ENCODE assay signal across 11 cellular contexts in the genomic region with DNA sequence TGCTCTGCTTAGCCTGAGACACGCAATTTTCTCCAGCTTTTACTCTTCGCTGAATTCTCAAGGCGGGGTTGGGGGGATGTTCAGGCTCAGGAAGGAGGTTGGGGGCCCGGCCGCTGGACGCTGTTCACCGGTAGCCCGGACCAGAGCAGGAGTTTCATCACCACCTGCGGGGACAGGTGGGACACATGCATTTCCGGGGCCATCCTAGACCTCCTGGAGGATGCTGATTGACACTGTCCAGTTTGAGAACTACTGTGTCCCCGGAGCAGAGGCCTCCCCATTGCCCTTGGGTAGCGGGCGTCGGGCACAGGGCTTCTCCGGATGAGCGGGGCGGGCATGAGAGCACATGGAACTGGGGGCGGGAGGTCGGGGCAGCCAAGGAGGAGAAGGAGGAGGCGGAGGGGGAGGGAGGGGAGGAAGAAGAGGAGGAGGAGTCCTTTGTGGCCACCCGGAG.
DNase-seq lines count a peak whose midpoint lies in the region; ATAC-seq, FAIRE-seq and TF ChIP-seq lines count a peak whose summit lies in the region.
"Had no signal": no experiment of that assay in that cellular context is flagged by ENCODE, and none has a peak within 500 bp of the region (broad histone marks: within the 10 kb centered on the region; RNA-seq: fewer than 3 reads in every experiment).

No MANE protein-coding gene starts in this region.

- DNase-seq in A549 (ENCODE audit: low read depth in 1 of 2, low spot score in 1 of 2), result no peak
- DNase-seq in GM12878 (ENCODE audit: low read depth, low spot score), result no peak
- DNase-seq in mucosa of descending colon, result peak in 1 of 3 donors; percentile 42
- no peak for DNase-seq in amniotic stem cell (lab: John Stamatoyannopoulos, UW)
- DNase-seq in NCI-H1930 (lab: John Stamatoyannopoulos, UW), result no peak
- DNase-seq: activated CD4-positive, CD25-positive, alpha-beta regulatory T cell treated with anti-CD3 and anti-CD28 coated beads, Interleukin-2, amount 50 U/mL, for 72 hours; body of pancreas; HFFc6 had no signal

- H3K4me1 ChIP-seq in A549, result no peaks in the 10 kb centered on the region
- H3K4me1 ChIP-seq in GM12878 (ENCODE audit: control insufficient read depth, insufficient read depth, low read length), result peaks cover 20% of the 10 kb centered on the region
- H3K4me1 ChIP-seq in mucosa of descending colon (ENCODE audit: low read depth), result peaks cover 26% of the 10 kb centered on the region

- no peaks in the 10 kb centered on the region for H3K79me2 ChIP-seq in GM12878 (ENCODE audit: control insufficient read depth, insufficient read depth, low read length)

- FAIRE-seq in A549 (lab: Jason Lieb, UNC) (no peak), GM12878 (lab: Jason Lieb, UNC) (no peak)

- intact Hi-C loops in GM12878 (cut with micrococcal nuclease; ENCODE audit: unreplicated experiment), result no loop called here
- intact Hi-C loops in mucosa of descending colon (cut with DNase I, micrococcal nuclease), result no loop called here

- no TSS peak for BruUV-seq in GM12878 (replicated peaks; lab: Mats Ljungman, UMichigan)

- TF ChIP-seq CTCF in A549 (IDR thresholded peaks at IDR 0.05) (no peak), GM12875 (IDR thresholded peaks at IDR 0.05; ENCODE audit: borderline replicate concordance, insufficient read depth, low read depth, low read length) (no peak), GM12878 (IDR thresholded peaks at IDR 0.05 in 2 of 3, conservative IDR thresholded peaks at IDR 0.05 in 1 of 3; ENCODE audit: control insufficient read depth in 2 of 3, extremely low read depth in 1 of 3, insufficient read depth in 1 of 3, low read depth in 3 of 3, low read length in 3 of 3) (no peak), mucosa of descending colon (IDR thresholded peaks at IDR 0.05) (no peak)

- TF ChIP-seq POLR2A in A549 (IDR thresholded peaks at IDR 0.05; ENCODE audit: low read length), result no peak
- no peak for TF ChIP-seq POLR2A in GM12878 (IDR thresholded peaks at IDR 0.05; ENCODE audit: low read depth, low read length)

- peak overlapping the region; percentile 94 for H3K4me2 ChIP-seq in A549
- H3K4me2 ChIP-seq in GM12878 (ENCODE audit: control insufficient read depth, insufficient read depth), result peak overlapping the region; percentile 87

- H4K20me1 ChIP-seq in GM12878 (ENCODE audit: control insufficient read depth, insufficient read depth), result no peaks in the 10 kb centered on the region

- SMC1A ChIA-PET in GM12878 (lab: Charles Lee; ENCODE audit: uncharacterized antibody, unreplicated experiment), result no interaction called here

- H2AFZ ChIP-seq in GM12878 (ENCODE audit: control insufficient read depth, low read depth, low read length), result no peak overlapping the region

- RAD21 ChIA-PET in GM12878 (lab: Charles Lee; ENCODE audit: unreplicated experiment), result no interaction called here

- POLR2A ChIA-PET in A549 (lab: Yijun Ruan, JAX) (no interaction called here), GM12878 (lab: Charles Lee) (no interaction called here)

- H3K27ac ChIP-seq in A549 (peak overlapping the region in 1 of 2 experiments; percentile 78; a peak in 4 of 6 replicates), GM12878 (ENCODE audit: control insufficient read depth, insufficient read depth) (no peak overlapping the region)
- H3K27ac ChIP-seq: body of pancreas had no signal

- no peak for TF ChIP-seq EP300 in A549 (IDR thresholded peaks at IDR 0.05)
- no peak for TF ChIP-seq EP300 in GM12878 (IDR thresholded peaks at IDR 0.05; ENCODE audit: borderline replicate concordance in 1 of 2, control insufficient read depth in 1 of 2, low read depth in 2 of 2, low read length in 2 of 2)

- in situ Hi-C loops in GM12878 (cut with MboI), result no loop called here

- no peak for ATAC-seq in A549
- ATAC-seq in GM12878, result peak; percentile 23
- ATAC-seq in mucosa of descending colon, result peak; percentile 40
- ATAC-seq in HG02759 (IDR thresholded peaks at IDR 0.05; ENCODE audit: unreplicated experiment), result no peak
- ATAC-seq in HG03354 (IDR thresholded peaks at IDR 0.05; ENCODE audit: poor library complexity, severe bottlenecking, unreplicated experiment), result no peak
- ATAC-seq: body of pancreas had no signal

- 87% methylated on average over 9 of the region's 21 CpGs for WGBS in A549 (ENCODE audit: missing lambda C conversion rate)
- WGBS in GM12878 (ENCODE audit: insufficient coverage, insufficient replicate concordance, low lambda C conversion rate, missing lambda C conversion rate), result 45% methylated on average over 14 of the region's 21 CpGs

- H3K27me3 ChIP-seq in GM12878 (replicated peaks in 1 of 2; ENCODE audit: control insufficient read depth in 2 of 2, insufficient read depth in 2 of 2, low read length in 1 of 2), result peaks cover 3 to 4% of the 10 kb centered on the region in 2 experiments; a peak in 3 of 4 replicates

- H3K9ac ChIP-seq in GM12878 (ENCODE audit: control insufficient read depth, insufficient read depth, low read length), result no peak overlapping the region

- no peaks in the 10 kb centered on the region for H3K9me3 ChIP-seq in A549
- H3K9me3 ChIP-seq in GM12878 (replicated peaks; ENCODE audit: control insufficient read depth, insufficient read depth, low read length), result no peaks in the 10 kb centered on the region; the same call in 2 of the 3 replicates
- no peaks in the 10 kb centered on the region for H3K9me3 ChIP-seq in mucosa of descending colon
- H3K9me3 ChIP-seq: body of pancreas had no signal

- H3K4me3 ChIP-seq in A549 (peak overlapping the region; percentile 59), GM12875 (ENCODE audit: low read depth, low read length) (peak overlapping the region; percentile 59), GM12878 (peak overlapping the region; percentile 51; the same call in 1 of the 2 replicates), mucosa of descending colon (no peak overlapping the region)

- no peak for TF ChIP-seq RAD21 in A549 (conservative IDR thresholded peaks at IDR 0.05 in 1 of 2, IDR thresholded peaks at IDR 0.05 in 1 of 2)
- no peak for TF ChIP-seq RAD21 in GM12878 (IDR thresholded peaks at IDR 0.05; ENCODE audit: insufficient read depth, low read depth, low read length)

- CTCF ChIA-PET in A549 (lab: Yijun Ruan, JAX), result interaction anchor here (0.9 to 1.4 kb wide), 3 partner anchors 58 to 62 kb away, joined by 3 to 5 read pairs (median 4); no protein-coding TSS in a partner anchor
- CTCF ChIA-PET in GM12878 (lab: Yijun Ruan, JAX), result interaction anchor here (0.9 to 1.1 kb wide), 3 partner anchors 17 to 30 kb away, joined by 3 to 8 read pairs (median 4); no protein-coding TSS in a partner anchor

- no peaks in the 10 kb centered on the region for H3K36me3 ChIP-seq in GM12878 (ENCODE audit: control insufficient read depth in 2 of 2, insufficient read depth in 2 of 2, low read length in 1 of 2)
- no peaks in the 10 kb centered on the region for H3K36me3 ChIP-seq in mucosa of descending colon (ENCODE audit: low read depth)

TF ChIP-seq in A549, 52 proteins besides CTCF, POLR2A, EP300 and RAD21:
- TF ChIP-seq FOXS1 (CRISPR knock-in tag; IDR thresholded peaks at IDR 0.05) (no peak), RARB (CRISPR knock-in tag; IDR thresholded peaks at IDR 0.05) (no peak), PHF8 (IDR thresholded peaks at IDR 0.05; ENCODE audit: borderline replicate concordance, low read depth) (no peak), ZNF302 (CRISPR knock-in tag; IDR thresholded peaks at IDR 0.05) (no peak), NFE2L2 (conservative IDR thresholded peaks at IDR 0.05; ENCODE audit: low read length) (no peak), EHMT2 (IDR thresholded peaks at IDR 0.05; ENCODE audit: low read depth) (no peak)
- TF ChIP-seq, protein P1, sequence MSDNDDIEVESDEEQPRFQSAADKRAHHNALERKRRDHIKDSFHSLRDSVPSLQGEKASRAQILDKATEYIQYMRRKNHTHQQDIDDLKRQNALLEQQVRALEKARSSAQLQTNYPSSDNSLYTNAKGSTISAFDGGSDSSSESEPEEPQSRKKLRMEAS (IDR thresholded peaks at IDR 0.05), result no peak

TF ChIP-seq in GM12878, 131 proteins besides CTCF, POLR2A, EP300 and RAD21 (continues in another document):
- TF ChIP-seq IKZF2 (IDR thresholded peaks at IDR 0.05), result no peak
- no peak for TF ChIP-seq GATAD2B (conservative IDR thresholded peaks at IDR 0.05; ENCODE audit: low read depth)
- TF ChIP-seq E2F8 (IDR thresholded peaks at IDR 0.05; ENCODE audit: low read depth, partially characterized antibody), result no peak
- no peak for TF ChIP-seq MTA3 (IDR thresholded peaks at IDR 0.05; ENCODE audit: borderline replicate concordance, low read length)
- no peak for TF ChIP-seq NR2C1 (IDR thresholded peaks at IDR 0.05)
- TF ChIP-seq SMAD5 (IDR thresholded peaks at IDR 0.05; ENCODE audit: low read depth), result no peak

Comparison
In these comparisons a context has a peak if more than half of its experiments do, and no peak if none do; other contexts are left out.
1. ATAC-seq: peak in GM12878 (single experiment) and mucosa of descending colon (single experiment); none in A549 (0 of 2), HG02759 (single experiment) and HG03354 (single experiment).